ENCODE assay signal across 8 cellular contexts in the genomic region with DNA sequence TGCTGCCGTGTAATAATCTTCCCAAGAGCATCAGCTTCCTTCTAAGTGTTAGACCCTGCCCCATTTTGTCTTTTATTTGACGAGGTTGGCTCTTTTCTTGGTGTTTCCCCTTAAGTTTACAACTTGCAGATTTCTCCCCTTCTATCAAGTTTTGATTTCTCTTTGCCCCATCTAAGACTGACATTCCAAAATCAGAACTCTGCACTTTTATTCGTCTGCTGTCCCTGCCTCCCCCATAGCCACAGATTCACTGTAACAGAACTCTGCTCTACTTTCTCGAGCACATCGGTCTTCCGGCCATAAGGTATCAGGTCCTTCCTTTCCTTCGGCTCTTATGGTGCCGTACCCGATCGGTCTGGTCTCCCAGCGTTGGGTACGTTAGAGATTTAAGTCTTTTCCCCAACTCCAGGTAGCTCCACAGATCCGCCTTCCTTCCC. TPM values are rescaled to one million over a fixed set of nuclear protein-coding genes. Genes with fewer than 3 reads are reported as not detected.
DNase-seq lines count a peak whose midpoint lies in the region; ATAC-seq and TF ChIP-seq lines count a peak whose summit lies in the region.

No MANE protein-coding gene starts in this region.

- H3K4me1 ChIP-seq in left ventricle myocardium inferior (peaks cover 92% of the 10 kb centered on the region), gastrocnemius medialis (peaks cover 20 to 27% of the 10 kb centered on the region in 2 donors)

- no peak for DNase-seq in activated T-cell treated with anti-CD3 and anti-CD28 coated beads, Interleukin-2, amount 50 U/mL, for 72 hours
- DNase-seq in activated T-cell treated with anti-CD3 and anti-CD28 coated beads, Interleukin-2, amount 50 U/mL, for 48 hours = no peak
- DNase-seq in activated T-helper 2 cell treated with anti-CD3 and anti-CD28 coated beads, Interferon-gamma antibody, Interleukin-2, Interleukin-4, amounts not matched to agents 10 μg/mL and 5 μg/mL and 100 μg/mL, durations not matched to agents 14 hours and 24 hours and 36 hours (ENCODE audit: low spot score) = no peak
- DNase-seq in left ventricle myocardium inferior (no peak), gastrocnemius medialis (no peak)

- no peaks in the 10 kb centered on the region for H3K27me3 Mint-ChIP-seq in activated T-cell treated with anti-CD3 and anti-CD28 coated beads, Interleukin-2, amount 50 U/mL, for 72 hours (ENCODE audit: low read depth)
- H3K27me3 Mint-ChIP-seq in activated T-helper 2 cell treated with anti-CD3 and anti-CD28 coated beads, Interferon-gamma antibody, Interleukin-2, Interleukin-4, amounts not matched to agents 10 μg/mL and 5 μg/mL and 100 μg/mL, durations not matched to agents 14 hours and 24 hours and 36 hours (ENCODE audit: low read depth) = peaks cover 5% of the 10 kb centered on the region

- TF ChIP-seq POLR2A in gastrocnemius medialis (IDR thresholded peaks at IDR 0.05) = no peak

- in situ Hi-C loops in gastrocnemius medialis (cut with MboI; ENCODE audit: low sequenced_read_pairs in 4 of 4) = no loop called here

- H3K4me1 Mint-ChIP-seq in activated T-cell treated with anti-CD3 and anti-CD28 coated beads, Interleukin-2, amount 50 U/mL, for 72 hours (ENCODE audit: low read depth) = peaks cover 37% of the 10 kb centered on the region
- H3K4me1 Mint-ChIP-seq in activated T-helper 2 cell treated with anti-CD3 and anti-CD28 coated beads, Interferon-gamma antibody, Interleukin-2, Interleukin-4, amounts not matched to agents 10 μg/mL and 5 μg/mL and 100 μg/mL, durations not matched to agents 14 hours and 24 hours and 36 hours (ENCODE audit: low read depth) = peaks cover 15% of the 10 kb centered on the region

- peaks cover 6% of the 10 kb centered on the region in 2 donors for H3K36me3 Mint-ChIP-seq in activated T-cell treated with anti-CD3 and anti-CD28 coated beads, Interleukin-2, amount 50 U/mL, for 72 hours (ENCODE audit: insufficient read depth in 2 of 2)
- peaks cover 3% of the 10 kb centered on the region for H3K36me3 Mint-ChIP-seq in activated T-helper 2 cell treated with anti-CD3 and anti-CD28 coated beads, Interferon-gamma antibody, Interleukin-2, Interleukin-4, amounts not matched to agents 10 μg/mL and 5 μg/mL and 100 μg/mL, durations not matched to agents 14 hours and 24 hours and 36 hours (ENCODE audit: low read depth)

- H3K4me3 ChIP-seq in left ventricle myocardium inferior = peak overlapping the region; percentile 88
- H3K4me3 ChIP-seq in gastrocnemius medialis = peak overlapping the region; percentile 82 to 99 (median 98)

- peak; percentile 26 to 32 for ATAC-seq in activated T-cell treated with anti-CD3 and anti-CD28 coated beads, Interleukin-2, amount 50 U/mL, for 72 hours (replicated peaks in 1 of 2)
- peak; percentile 18 for ATAC-seq in HG03280 (IDR thresholded peaks at IDR 0.05; ENCODE audit: unreplicated experiment)
- peak; percentile 13 to 36 for ATAC-seq in gastrocnemius medialis
- ATAC-seq in HG02798 (IDR thresholded peaks at IDR 0.05; ENCODE audit: poor library complexity, unreplicated experiment) = no peak
- no peak for ATAC-seq in HG02623 (IDR thresholded peaks at IDR 0.05; ENCODE audit: unreplicated experiment)

- H3K9me3 Mint-ChIP-seq in activated T-cell treated with anti-CD3 and anti-CD28 coated beads, Interleukin-2, amount 50 U/mL, for 72 hours = no peaks in the 10 kb centered on the region
- H3K9me3 Mint-ChIP-seq in activated T-helper 2 cell treated with anti-CD3 and anti-CD28 coated beads, Interferon-gamma antibody, Interleukin-2, Interleukin-4, amounts not matched to agents 10 μg/mL and 5 μg/mL and 100 μg/mL, durations not matched to agents 14 hours and 24 hours and 36 hours = no peaks in the 10 kb centered on the region

- H3K27me3 ChIP-seq in left ventricle myocardium inferior (ENCODE audit: low read depth) (no peaks in the 10 kb centered on the region), gastrocnemius medialis (no peaks in the 10 kb centered on the region)

- peak overlapping the region; percentile 90 for H3K27ac ChIP-seq in left ventricle myocardium inferior (replicated peaks)
- peak overlapping the region; percentile 90 to 95 (median 92) for H3K27ac ChIP-seq in gastrocnemius medialis

- no peaks in the 10 kb centered on the region for H3K36me3 ChIP-seq in left ventricle myocardium inferior
- H3K36me3 ChIP-seq in gastrocnemius medialis = no peaks in the 10 kb centered on the region

- H3K9me3 ChIP-seq in left ventricle myocardium inferior (replicated peaks) (no peaks in the 10 kb centered on the region), gastrocnemius medialis (no peaks in the 10 kb centered on the region)

- H3K4me3 Mint-ChIP-seq in activated T-cell treated with anti-CD3 and anti-CD28 coated beads, Interleukin-2, amount 50 U/mL, for 72 hours = peak overlapping the region; percentile 99
- peak overlapping the region; percentile 97 for H3K4me3 Mint-ChIP-seq in activated T-helper 2 cell treated with anti-CD3 and anti-CD28 coated beads, Interferon-gamma antibody, Interleukin-2, Interleukin-4, amounts not matched to agents 10 μg/mL and 5 μg/mL and 100 μg/mL, durations not matched to agents 14 hours and 24 hours and 36 hours (ENCODE audit: low read depth)

- TF ChIP-seq CTCF in left ventricle myocardium inferior (IDR thresholded peaks at IDR 0.05; ENCODE audit: borderline replicate concordance) (no peak), gastrocnemius medialis (IDR thresholded peaks at IDR 0.05 in 4 of 5, conservative IDR thresholded peaks at IDR 0.05 in 1 of 5) (no peak)

- intact Hi-C loops in activated T-helper 2 cell treated with anti-CD3 and anti-CD28 coated beads, Interferon-gamma antibody, Interleukin-2, Interleukin-4, amounts not matched to agents 10 μg/mL and 5 μg/mL and 100 μg/mL, durations not matched to agents 14 hours and 24 hours and 36 hours (cut with micrococcal nuclease) = loop anchor here (1.0 to 2.0 kb wide), 3 partner anchors 9 to 341 kb away; no protein-coding TSS in a partner anchor
- intact Hi-C loops in left ventricle myocardium inferior (cut with micrococcal nuclease) (no loop called here), gastrocnemius medialis (cut with DNase I; ENCODE audit: low total_unique reads) (loop anchor here (2.0 kb wide), 1 partner anchor 199 kb away; no protein-coding TSS in a partner anchor)

- H3K27ac Mint-ChIP-seq in activated T-cell treated with anti-CD3 and anti-CD28 coated beads, Interleukin-2, amount 50 U/mL, for 72 hours = peak overlapping the region; percentile 98
- peak overlapping the region; percentile 96 for H3K27ac Mint-ChIP-seq in activated T-helper 2 cell treated with anti-CD3 and anti-CD28 coated beads, Interferon-gamma antibody, Interleukin-2, Interleukin-4, amounts not matched to agents 10 μg/mL and 5 μg/mL and 100 μg/mL, durations not matched to agents 14 hours and 24 hours and 36 hours

RNA-seq across cellular contexts. Expression of gene DCP1B, which starts 0.6 kb away (rescaled TPM):
- 10 to 100 TPM; 17.6 to 19.9 TPM for total RNA-seq in activated T-cell treated with anti-CD3 and anti-CD28 coated beads, Interleukin-2, amount 50 U/mL, for 72 hours
- 9.2 and 10.2 TPM in 2 replicates for total RNA-seq in activated T-helper 2 cell treated with anti-CD3 and anti-CD28 coated beads, Interferon-gamma antibody, Interleukin-2, Interleukin-4, amounts not matched to agents 10 μg/mL and 5 μg/mL and 100 μg/mL, durations not matched to agents 14 hours and 24 hours and 36 hours
- total RNA-seq in left ventricle myocardium inferior = 1.7 TPM
- 10 to 100 TPM; 11.5 to 13.5 (median 12.4) TPM for total RNA-seq in gastrocnemius medialis

RNA-seq across cellular contexts. Expression of gene CACNA1C, which starts 49.1 kb away (rescaled TPM):
- total RNA-seq in activated T-cell treated with anti-CD3 and anti-CD28 coated beads, Interleukin-2, amount 50 U/mL, for 72 hours = under 1 TPM; 0.14 to 0.21 TPM
- total RNA-seq in activated T-helper 2 cell treated with anti-CD3 and anti-CD28 coated beads, Interferon-gamma antibody, Interleukin-2, Interleukin-4, amounts not matched to agents 10 μg/mL and 5 μg/mL and 100 μg/mL, durations not matched to agents 14 hours and 24 hours and 36 hours = 0.11 and 0.14 TPM in 2 replicates
- 137 TPM for total RNA-seq in left ventricle myocardium inferior
- total RNA-seq in gastrocnemius medialis = 1 to 10 TPM in 2 of 4 donors, under 1 TPM in 2; 0.80 to 1.8 (median 0.91) TPM

Comparison
In these comparisons a context has a peak if more than half of its experiments do, and no peak if none do; other contexts are left out.
1. ATAC-seq: peak in activated T-cell treated with anti-CD3 and anti-CD28 coated beads, Interleukin-2, amount 50 U/mL, for 72 hours (2 of 2), HG03280 (single experiment) and gastrocnemius medialis (2 of 2); none in HG02798 (single experiment) and HG02623 (single experiment).
2. RNA of gene CACNA1C, which starts 49.1 kb away (total RNA-seq): 137 TPM in left ventricle myocardium inferior (single experiment); 0.80 to 1.8 TPM in gastrocnemius medialis, 0.14 to 0.21 TPM in activated T-cell treated with anti-CD3 and anti-CD28 coated beads, Interleukin-2, amount 50 U/mL, for 72 hours and 0.11 to 0.14 TPM in activated T-helper 2 cell treated with anti-CD3 and anti-CD28 coated beads, Interferon-gamma antibody, Interleukin-2, Interleukin-4, amounts not matched to agents 10 μg/mL and 5 μg/mL and 100 μg/mL, durations not matched to agents 14 hours and 24 hours and 36 hours; every median in the first group is over 10 times any median in the second.